17 cellular contexts compared by ENCODE assay signal in genomic region chr11:2484576-2485125, GRCh38. TPM values are rescaled to one million over a fixed set of nuclear protein-coding genes. Genes with fewer than 3 reads are reported as not detected.
A peak's percentile ranks its signal among the peaks of the same experiment; 100 is the strongest.
DNase-seq lines count a peak whose midpoint lies in the region; ATAC-seq and TF ChIP-seq lines count a peak whose summit lies in the region.
"Had no signal": no experiment of that assay in that cellular context is flagged by ENCODE, and none has a peak within 500 bp of the region (broad histone marks: within the 10 kb centered on the region; RNA-seq: fewer than 3 reads in every experiment).

No MANE protein-coding gene starts in this region.

- TF ChIP-seq CTCF in natural killer cell (IDR thresholded peaks at IDR 0.05) (no peak), coronary artery (IDR thresholded peaks at IDR 0.05) (no peak), parathyroid adenoma (IDR thresholded peaks at IDR 0.05) (no peak), type B pancreatic cell (conservative IDR thresholded peaks at IDR 0.05) (no peak)

- H3K9ac ChIP-seq in parathyroid adenoma, result no peak overlapping the region
- H3K9ac ChIP-seq: BLaER1 treated with 17β-estradiol and CSF1 and Interleukin-3, amounts not matched to agents 10 nM and 100 nM had no signal

- no peaks in the 10 kb centered on the region for H3K27me3 ChIP-seq in parathyroid adenoma (ENCODE audit: control insufficient read depth, insufficient read depth, low read length)
- H3K27me3 ChIP-seq: BLaER1 treated with 17β-estradiol and CSF1 and Interleukin-3, amounts not matched to agents 10 nM and 100 nM had no signal

- intact Hi-C loops in natural killer cell (cut with micrococcal nuclease), result no loop called here

- H3K27me3 Mint-ChIP-seq in natural killer cell treated with Interleukin-12 subunit alpha and Interleukin-12 subunit beta and Interleukin-15 and Interleukin-18, amount 100 ng/mL, for 72 hours, result peaks cover 47 to 50% of the 10 kb centered on the region in 2 donors
- H3K27me3 Mint-ChIP-seq in natural killer cell (ENCODE audit: low read depth in 2 of 2), result peaks cover 38 to 82% of the 10 kb centered on the region in 2 donors
- H3K27me3 Mint-ChIP-seq in type B pancreatic cell, result peaks cover 63% of the 10 kb centered on the region
- H3K27me3 Mint-ChIP-seq: CD4-positive, alpha-beta T cell had no signal

- no peak overlapping the region for H2AFZ ChIP-seq in parathyroid adenoma

- no peak overlapping the region for H3K27ac Mint-ChIP-seq in natural killer cell treated with Interleukin-12 subunit alpha and Interleukin-12 subunit beta and Interleukin-15 and Interleukin-18, amount 100 ng/mL, for 72 hours
- H3K27ac Mint-ChIP-seq in natural killer cell (no peak overlapping the region), type B pancreatic cell (no peak overlapping the region)
- H3K27ac Mint-ChIP-seq: CD4-positive, alpha-beta T cell had no signal

- no peak overlapping the region for H3K27ac ChIP-seq in coronary artery
- peak overlapping the region; percentile 82 for H3K27ac ChIP-seq in parathyroid adenoma
- H3K27ac ChIP-seq: BLaER1 treated with 17β-estradiol and CSF1 and Interleukin-3, amounts not matched to agents 10 nM and 100 nM had no signal

- no peak overlapping the region for H3K4me3 Mint-ChIP-seq in natural killer cell treated with Interleukin-12 subunit alpha and Interleukin-12 subunit beta and Interleukin-15 and Interleukin-18, amount 100 ng/mL, for 72 hours
- H3K4me3 Mint-ChIP-seq in natural killer cell (no peak overlapping the region), type B pancreatic cell (no peak overlapping the region)
- H3K4me3 Mint-ChIP-seq: CD4-positive, alpha-beta T cell had no signal

- no peaks in the 10 kb centered on the region for H3K79me2 ChIP-seq in parathyroid adenoma

- H3K36me3 Mint-ChIP-seq in natural killer cell treated with Interleukin-12 subunit alpha and Interleukin-12 subunit beta and Interleukin-15 and Interleukin-18, amount 100 ng/mL, for 72 hours, result peaks cover 22% of the 10 kb centered on the region
- H3K36me3 Mint-ChIP-seq in natural killer cell (peaks cover 32% of the 10 kb centered on the region), type B pancreatic cell (no peaks in the 10 kb centered on the region)

- H3K4me2 ChIP-seq in parathyroid adenoma (ENCODE audit: low read length), result no peak overlapping the region
- H3K4me2 ChIP-seq: BLaER1 treated with 17β-estradiol and CSF1 and Interleukin-3, amounts not matched to agents 10 nM and 100 nM had no signal

- peaks cover 3% of the 10 kb centered on the region for H3K4me1 ChIP-seq in parathyroid adenoma
- H3K4me1 ChIP-seq: HAP-1 had no signal

- H3K36me3 ChIP-seq in parathyroid adenoma (ENCODE audit: control insufficient read depth, insufficient read depth, low read length), result peaks cover 3% of the 10 kb centered on the region
- H3K36me3 ChIP-seq: HAP-1 had no signal

- peak; percentile 8 for DNase-seq in natural killer cell treated with Interleukin-12 subunit alpha and Interleukin-12 subunit beta and Interleukin-15 and Interleukin-18, amount 100 ng/mL, for 72 hours (ENCODE audit: low spot score)
- DNase-seq in natural killer cell (no peak), coronary artery (ENCODE audit: low spot score) (peak; percentile 41), type B pancreatic cell (ENCODE audit: extremely low spot score, unreplicated experiment) (peak; percentile 53), NCI-H526 (lab: John Stamatoyannopoulos, UW) (no peak)
- DNase-seq: 8988T; Calu3; CD4-positive, alpha-beta T cell; DMS79; GOT3 had no signal

- peaks cover 14 to 15% of the 10 kb centered on the region in 2 donors for H3K4me1 Mint-ChIP-seq in natural killer cell treated with Interleukin-12 subunit alpha and Interleukin-12 subunit beta and Interleukin-15 and Interleukin-18, amount 100 ng/mL, for 72 hours (ENCODE audit: low read depth in 2 of 2)
- H3K4me1 Mint-ChIP-seq in natural killer cell (peaks cover 10 to 13% of the 10 kb centered on the region in 2 donors), type B pancreatic cell (ENCODE audit: unreplicated experiment) (no peaks in the 10 kb centered on the region)

- H3K9me3 ChIP-seq in parathyroid adenoma (ENCODE audit: control insufficient read depth, low read length), result no peaks in the 10 kb centered on the region

- no peak for ATAC-seq in natural killer cell treated with Interleukin-12 subunit alpha and Interleukin-12 subunit beta and Interleukin-15 and Interleukin-18, amount 100 ng/mL, for 72 hours
- no peak for ATAC-seq in natural killer cell
- no peak for ATAC-seq in HG02759 (IDR thresholded peaks at IDR 0.05; ENCODE audit: unreplicated experiment)
- no peak for ATAC-seq in GM21576 (IDR thresholded peaks at IDR 0.05; ENCODE audit: unreplicated experiment)

- H3K4me3 ChIP-seq in coronary artery, result no peak overlapping the region
- H3K4me3 ChIP-seq in parathyroid adenoma (ENCODE audit: low read depth, low read length), result no peak overlapping the region
- H3K4me3 ChIP-seq: BLaER1 treated with 17β-estradiol and CSF1 and Interleukin-3, amounts not matched to agents 10 nM and 100 nM; HAP-1 had no signal

- H3K9me3 Mint-ChIP-seq in natural killer cell treated with Interleukin-12 subunit alpha and Interleukin-12 subunit beta and Interleukin-15 and Interleukin-18, amount 100 ng/mL, for 72 hours, result peaks cover 12% of the 10 kb centered on the region
- H3K9me3 Mint-ChIP-seq in natural killer cell (peaks cover 8 to 15% of the 10 kb centered on the region in 2 donors), type B pancreatic cell (peaks cover 17% of the 10 kb centered on the region)

RNA-seq across cellular contexts. Expression of gene KCNQ1, which starts 39.8 kb away (rescaled TPM):
- 1 to 10 TPM in 1 of 2 donors, under 1 TPM in 1; 0.19 to 1.4 TPM for total RNA-seq in natural killer cell treated with Interleukin-12 subunit alpha and Interleukin-12 subunit beta and Interleukin-15 and Interleukin-18, amount 100 ng/mL, for 72 hours
- total RNA-seq in natural killer cell (1 to 10 TPM; 1.9 to 7.8 (median 3.3) TPM), type B pancreatic cell (ENCODE audit: low replicate concordance) (3.7 and 4.8 TPM in 2 replicates)
- total RNA-seq: HT1080 had no signal

RNA-seq across cellular contexts. Expression of gene TRPM5, which starts 40.3 kb away (rescaled TPM):
- not detected for total RNA-seq in natural killer cell treated with Interleukin-12 subunit alpha and Interleukin-12 subunit beta and Interleukin-15 and Interleukin-18, amount 100 ng/mL, for 72 hours
- total RNA-seq in natural killer cell (not detected), type B pancreatic cell (ENCODE audit: low replicate concordance) (0.21 and 0.46 TPM in 2 replicates)
- total RNA-seq: Calu3, G401 had no signal

Comparison
In these comparisons a context has a peak if more than half of its experiments do, and no peak if none do; other contexts are left out.
1. DNase-seq: peak in natural killer cell treated with Interleukin-12 subunit alpha and Interleukin-12 subunit beta and Interleukin-15 and Interleukin-18, amount 100 ng/mL, for 72 hours (single experiment), coronary artery (single experiment) and type B pancreatic cell (single experiment); none in natural killer cell (single experiment) and NCI-H526 (0 of 2).